9 cellular contexts compared by ENCODE assay signal in the genomic region with DNA sequence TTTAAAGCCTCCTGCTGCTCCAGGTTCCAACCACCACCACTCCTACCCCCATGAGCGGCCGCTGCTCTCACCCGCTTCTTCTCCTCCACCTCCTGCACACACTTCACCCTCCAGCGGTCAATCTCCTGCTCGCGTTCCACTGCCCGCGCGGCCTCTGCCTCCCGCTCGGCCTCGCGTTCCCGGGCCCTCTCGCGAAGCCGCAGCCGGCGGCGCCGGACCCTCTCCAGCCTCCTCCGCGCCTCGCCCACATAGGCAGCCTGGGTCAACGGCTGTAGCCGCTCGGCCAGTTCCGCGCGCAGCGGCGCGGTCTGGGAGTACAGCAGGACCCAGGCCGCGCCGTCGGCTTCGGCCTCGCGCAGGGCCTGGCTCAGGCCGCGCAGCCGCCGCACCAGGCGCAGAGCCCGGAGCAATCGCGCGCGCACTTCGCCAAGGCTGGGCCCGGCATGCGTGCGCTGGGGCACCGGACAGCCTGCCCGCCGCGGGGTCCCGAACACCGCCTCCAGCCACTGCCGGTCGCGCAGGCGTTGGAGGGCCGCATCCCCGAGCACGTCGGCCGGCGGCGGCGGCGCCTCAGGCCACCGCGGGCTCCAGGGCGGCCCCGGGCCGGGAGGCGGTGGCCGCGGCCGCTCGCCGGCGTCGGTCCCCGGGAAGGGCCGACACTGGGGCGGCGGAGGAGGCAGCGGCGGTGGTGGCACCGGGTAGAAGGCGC. TPM values are rescaled to one million over a fixed set of nuclear protein-coding genes. Genes with fewer than 3 reads are reported as not detected.
DNase-seq lines count a peak whose midpoint lies in the region; ATAC-seq and TF ChIP-seq lines count a peak whose summit lies in the region.
"Had no signal": no experiment of that assay in that cellular context is flagged by ENCODE, and none has a peak within 500 bp of the region (broad histone marks: within the 10 kb centered on the region; RNA-seq: fewer than 3 reads in every experiment).

No MANE protein-coding gene starts in this region.

- POLR2A ChIA-PET in activated naive CD8-positive, alpha-beta T cell treated with anti-CD3 and anti-CD28 coated beads, Interleukin-2, amount 10 ng/mL, durations not matched to agents 7 days and 5 days (lab: Charles Lee), result interaction anchor here (0.5 to 1.6 kb wide), 4 partner anchors 53 to 172 kb away, joined by 4 to 12 read pairs (median 5); a partner anchor contains a TSS

- intact Hi-C loops in heart right ventricle (cut with DNase I), result no loop called here
- intact Hi-C loops in psoas muscle (cut with DNase I), result no loop called here

- H3K4me1 ChIP-seq in heart right ventricle, result peaks cover 8 to 32% (median 25%) of the 10 kb centered on the region in 9 donors
- peaks cover 22% of the 10 kb centered on the region for H3K4me1 ChIP-seq in psoas muscle

- H3K27ac ChIP-seq in heart right ventricle, result peak overlapping the region; percentile 76 to 92 (median 86)
- peak overlapping the region; percentile 91 for H3K27ac ChIP-seq in psoas muscle

- H3K4me1 Mint-ChIP-seq in activated naive CD8-positive, alpha-beta T cell treated with anti-CD3 and anti-CD28 coated beads, Interleukin-2, amount 10 ng/mL, durations not matched to agents 7 days and 5 days, result peaks cover 23% of the 10 kb centered on the region

- peaks cover 0 to 35% (median 12%) of the 10 kb centered on the region in 9 donors for H3K36me3 ChIP-seq in heart right ventricle
- H3K36me3 ChIP-seq in psoas muscle (ENCODE audit: insufficient read depth in 1 of 2, low read depth in 1 of 2), result peaks cover 3 to 34% of the 10 kb centered on the region in 2 donors

- H3K9me3 ChIP-seq in heart right ventricle (peaks cover 0 to 11% (median 0%) of the 10 kb centered on the region in 11 donors), psoas muscle (no peaks in the 10 kb centered on the region)

- H3K27me3 Mint-ChIP-seq in activated naive CD8-positive, alpha-beta T cell treated with anti-CD3 and anti-CD28 coated beads, Interleukin-2, amount 10 ng/mL, durations not matched to agents 7 days and 5 days, result peaks cover 2% of the 10 kb centered on the region

- ATAC-seq in GM18502 (IDR thresholded peaks at IDR 0.05; ENCODE audit: poor library complexity, unreplicated experiment) (peak; percentile 45), HG02938 (IDR thresholded peaks at IDR 0.05; ENCODE audit: unreplicated experiment) (peak; percentile 39), heart right ventricle (peak; percentile 8 to 65 (median 36)), psoas muscle (peak; percentile 55 to 71 (median 64))
- peak; percentile 40 for ATAC-seq in activated naive CD8-positive, alpha-beta T cell treated with anti-CD3 and anti-CD28 coated beads, Interleukin-2, amount 10 ng/mL, durations not matched to agents 7 days and 5 days (ENCODE audit: low read depth)

- H3K4me3 Mint-ChIP-seq in activated naive CD8-positive, alpha-beta T cell treated with anti-CD3 and anti-CD28 coated beads, Interleukin-2, amount 10 ng/mL, durations not matched to agents 7 days and 5 days, result peak overlapping the region; percentile 87

- H3K9me3 Mint-ChIP-seq in activated naive CD8-positive, alpha-beta T cell treated with anti-CD3 and anti-CD28 coated beads, Interleukin-2, amount 10 ng/mL, durations not matched to agents 7 days and 5 days, result peaks cover 6% of the 10 kb centered on the region

- peak overlapping the region; percentile 44 to 98 (median 86) for H3K4me3 ChIP-seq in heart right ventricle
- peak overlapping the region; percentile 91 for H3K4me3 ChIP-seq in psoas muscle

- peaks cover 11% of the 10 kb centered on the region for H3K36me3 Mint-ChIP-seq in activated naive CD8-positive, alpha-beta T cell treated with anti-CD3 and anti-CD28 coated beads, Interleukin-2, amount 10 ng/mL, durations not matched to agents 7 days and 5 days

- TF ChIP-seq CTCF in heart right ventricle (IDR thresholded peaks at IDR 0.05) (no peak), psoas muscle (IDR thresholded peaks at IDR 0.05) (no peak)

- H3K27ac Mint-ChIP-seq in activated naive CD8-positive, alpha-beta T cell treated with anti-CD3 and anti-CD28 coated beads, Interleukin-2, amount 10 ng/mL, durations not matched to agents 7 days and 5 days, result peak overlapping the region; percentile 85

- DNase-seq in 8988T (peak; percentile 43), NOMO-1 treated with DMSO at 0.1 percent for 48 hours (lab: John Stamatoyannopoulos, UW; ENCODE audit: unreplicated experiment) (peak; percentile 15), heart right ventricle (peak in 1 of 2 donors; percentile 30), psoas muscle (peak; percentile 41 to 71), NCI-H446 (lab: John Stamatoyannopoulos, UW) (no peak)
- DNase-seq in activated naive CD8-positive, alpha-beta T cell treated with anti-CD3 and anti-CD28 coated beads, Interleukin-2, amount 10 ng/mL, durations not matched to agents 7 days and 5 days, result peak; percentile 64

- 0% methylated on average over 73 to 94 of the region's 94 CpGs for WGBS in heart right ventricle, 2 donors
- 0% methylated on average over 54 to 94 of the region's 94 CpGs for WGBS in psoas muscle, 3 donors

- H3K27me3 ChIP-seq in heart right ventricle (no peaks in the 10 kb centered on the region), psoas muscle (ENCODE audit: insufficient read depth in 3 of 3, low read length in 2 of 3) (no peaks in the 10 kb centered on the region)

RNA-seq across cellular contexts. Expression of a gene that starts 0.6 kb away (rescaled TPM):
- total RNA-seq in activated naive CD8-positive, alpha-beta T cell treated with anti-CD3 and anti-CD28 coated beads, Interleukin-2, amount 10 ng/mL, durations not matched to agents 7 days and 5 days, result 10 to 100 TPM; 39.4 to 42.2 TPM
- 10 to 100 TPM; 12.5 to 25.1 (median 16.1) TPM for total RNA-seq in heart right ventricle
- 10 to 100 TPM in 1 of 2 donors, 1 to 10 TPM in 1; 9.0 to 15.7 TPM for polyA plus RNA-seq in heart right ventricle
- 10 to 100 TPM; 12.3 to 22.4 (median 15.7) TPM for total RNA-seq in psoas muscle
- 10 to 100 TPM in 1 of 3 donors, 1 to 10 TPM in 2; 6.8 to 14.5 (median 9.9) TPM for polyA plus RNA-seq in psoas muscle

RNA-seq across cellular contexts. Expression of a gene that starts 18.0 kb away (rescaled TPM):
- total RNA-seq in activated naive CD8-positive, alpha-beta T cell treated with anti-CD3 and anti-CD28 coated beads, Interleukin-2, amount 10 ng/mL, durations not matched to agents 7 days and 5 days, result 1 to 10 TPM; 6.1 to 7.2 TPM
- total RNA-seq in heart right ventricle (1 to 10 TPM in 9 of 10 donors, under 1 TPM in 1; 0.88 to 2.3 (median 1.6) TPM), psoas muscle (1 to 10 TPM; 1.1 to 2.8 (median 1.9) TPM)
- polyA plus RNA-seq in heart right ventricle (1 to 10 TPM in 1 of 2 donors, under 1 TPM in 1; 0.65 to 5.3 TPM), psoas muscle (1 to 10 TPM in 1 of 3 donors, under 1 TPM in 2; 0.79 to 1.1 (median 0.90) TPM)

RNA-seq across cellular contexts. Expression of a gene that starts 52.1 kb away (rescaled TPM):
- 10 to 100 TPM; 45.8 to 47.4 TPM for total RNA-seq in activated naive CD8-positive, alpha-beta T cell treated with anti-CD3 and anti-CD28 coated beads, Interleukin-2, amount 10 ng/mL, durations not matched to agents 7 days and 5 days
- total RNA-seq in heart right ventricle (10 to 100 TPM; 57.8 to 67.6 (median 60.8) TPM), psoas muscle (10 to 100 TPM; 53.7 to 87.2 (median 73.8) TPM)
- polyA plus RNA-seq in heart right ventricle (10 to 100 TPM in 1 of 2 donors, 1 to 10 TPM in 1; 8.5 to 14.9 TPM), psoas muscle (10 to 100 TPM; 24.4 to 45.9 (median 25.5) TPM)

RNA-seq across cellular contexts. Expression of a gene that starts 56.4 kb away (rescaled TPM):
- not detected for total RNA-seq in activated naive CD8-positive, alpha-beta T cell treated with anti-CD3 and anti-CD28 coated beads, Interleukin-2, amount 10 ng/mL, durations not matched to agents 7 days and 5 days
- total RNA-seq in heart right ventricle (10 to 100 TPM in 3 of 10 donors, 1 to 10 TPM in 7; 4.1 to 20.5 (median 4.6) TPM), psoas muscle (1 to 10 TPM; 1.3 to 5.7 (median 3.4) TPM)
- polyA plus RNA-seq in heart right ventricle (1 to 10 TPM in 1 of 2 donors, under 1 TPM in 1; 0.84 to 7.8 TPM), psoas muscle (1 to 10 TPM in 2 of 3 donors, under 1 TPM in 1; 0.12 to 5.7 (median 1.2) TPM)
- total RNA-seq: temporal lobe had no signal

Comparison
In these comparisons a context has a peak if more than half of its experiments do, and no peak if none do; other contexts are left out.
1. DNase-seq: peak in 8988T (single experiment), NOMO-1 treated with DMSO at 0.1 percent for 48 hours (single experiment), activated naive CD8-positive, alpha-beta T cell treated with anti-CD3 and anti-CD28 coated beads, Interleukin-2, amount 10 ng/mL, durations not matched to agents 7 days and 5 days (single experiment) and psoas muscle (2 of 2); none in NCI-H446 (0 of 2).
2. Peak in every context shown above with its lines, with median percentiles within 50 percentile points of each other: ATAC-seq.